Comparison of ENCODE assay signal across 8 cellular contexts in genomic region chr22:35409783-35410662, GRCh38. TPM values are rescaled to one million over a fixed set of nuclear protein-coding genes. Genes with fewer than 3 reads are reported as not detected.
DNase-seq lines count a peak whose midpoint lies in the region; ATAC-seq, FAIRE-seq and TF ChIP-seq lines count a peak whose summit lies in the region.

No MANE protein-coding gene starts in this region.

- TF ChIP-seq CTCF in stomach (IDR thresholded peaks at IDR 0.05) = no peak

- intact Hi-C loops in left colon (cut with DNase I, micrococcal nuclease) = no loop called here
- intact Hi-C loops in stomach (cut with DNase I; ENCODE audit: low total_unique reads) = no loop called here

- no peaks in the 10 kb centered on the region for H3K27me3 ChIP-seq in stomach

- no peak for TF ChIP-seq EP300 in stomach (IDR thresholded peaks at IDR 0.05)

- H3K27ac ChIP-seq in stomach = peak overlapping the region in 2 of 5 donors; percentile 64 to 65

- H3K4me1 ChIP-seq in stomach = no peaks in the 10 kb centered on the region

- peak; percentile 79 for ATAC-seq in GM18868 (IDR thresholded peaks at IDR 0.05; ENCODE audit: unreplicated experiment)
- peak; percentile 79 for ATAC-seq in HG02678 (IDR thresholded peaks at IDR 0.05; ENCODE audit: unreplicated experiment)
- ATAC-seq in left colon = peak; percentile 26

- 81 to 88% (median 85%) methylated on average over 16 of the region's 16 CpGs for WGBS in stomach, 5 donors

- no peak overlapping the region for H3K4me3 ChIP-seq in stomach

- H3K36me3 ChIP-seq in stomach = peaks cover 65 to 100% (median 99%) of the 10 kb centered on the region in 4 donors

- H3K9me3 ChIP-seq in stomach = no peaks in the 10 kb centered on the region

- TF ChIP-seq POLR2A in Raji (IDR thresholded peaks at IDR 0.05; ENCODE audit: insufficient read depth, low read depth, low read length) (0 out of 2 replicates have a peak, but pooled peaks have one; percentile 27), stomach (IDR thresholded peaks at IDR 0.05) (no peak), H54 (IDR thresholded peaks at IDR 0.05; ENCODE audit: low read depth, low read length) (no peak)

- DNase-seq in left colon (peak; percentile 42 to 45), stomach (no peak), OCI-M1 (lab: John Stamatoyannopoulos, UW) (no peak), H54 (ENCODE audit: insufficient read length, low spot score) (no peak), NCI-H2107 (lab: John Stamatoyannopoulos, UW) (no peak)

- no peak for FAIRE-seq in H54 (lab: Jason Lieb, UNC)

RNA-seq across cellular contexts. Expression of gene MCM5, which starts 10.1 kb away (rescaled TPM):
- total RNA-seq in left colon (10 to 100 TPM; 17.2 to 32.0 TPM), stomach (10 to 100 TPM; 17.5 to 74.5 (median 25.2) TPM)
- polyA plus RNA-seq in stomach = 10 to 100 TPM; 13.0 to 19.9 (median 16.8) TPM

RNA-seq across cellular contexts. Expression of gene HMOX1, which starts 29.1 kb away (rescaled TPM):
- 10 to 100 TPM; 29.5 to 52.3 TPM for total RNA-seq in left colon
- 10 to 100 TPM in 2 of 5 donors, 1 to 10 TPM in 2, not detected in 1; 2.2 to 23.3 (median 9.2) TPM for total RNA-seq in stomach
- 100 to 1,000 TPM in 1 of 3 donors, 10 to 100 TPM in 1, 1 to 10 TPM in 1; 6.5 to 106 (median 21.5) TPM for polyA plus RNA-seq in stomach

Comparison
In these comparisons a context has a peak if more than half of its experiments do, and no peak if none do; other contexts are left out.
1. ATAC-seq: peak in every context shown above with its lines; median percentile 79 in GM18868; 79 in HG02678; 26 in left colon.
2. DNase-seq: peak in left colon (2 of 2); none in stomach (single experiment), OCI-M1 (single experiment), H54 (single experiment) and NCI-H2107 (single experiment).